ENCODE assay signal across 8 cellular contexts in the genomic region with DNA sequence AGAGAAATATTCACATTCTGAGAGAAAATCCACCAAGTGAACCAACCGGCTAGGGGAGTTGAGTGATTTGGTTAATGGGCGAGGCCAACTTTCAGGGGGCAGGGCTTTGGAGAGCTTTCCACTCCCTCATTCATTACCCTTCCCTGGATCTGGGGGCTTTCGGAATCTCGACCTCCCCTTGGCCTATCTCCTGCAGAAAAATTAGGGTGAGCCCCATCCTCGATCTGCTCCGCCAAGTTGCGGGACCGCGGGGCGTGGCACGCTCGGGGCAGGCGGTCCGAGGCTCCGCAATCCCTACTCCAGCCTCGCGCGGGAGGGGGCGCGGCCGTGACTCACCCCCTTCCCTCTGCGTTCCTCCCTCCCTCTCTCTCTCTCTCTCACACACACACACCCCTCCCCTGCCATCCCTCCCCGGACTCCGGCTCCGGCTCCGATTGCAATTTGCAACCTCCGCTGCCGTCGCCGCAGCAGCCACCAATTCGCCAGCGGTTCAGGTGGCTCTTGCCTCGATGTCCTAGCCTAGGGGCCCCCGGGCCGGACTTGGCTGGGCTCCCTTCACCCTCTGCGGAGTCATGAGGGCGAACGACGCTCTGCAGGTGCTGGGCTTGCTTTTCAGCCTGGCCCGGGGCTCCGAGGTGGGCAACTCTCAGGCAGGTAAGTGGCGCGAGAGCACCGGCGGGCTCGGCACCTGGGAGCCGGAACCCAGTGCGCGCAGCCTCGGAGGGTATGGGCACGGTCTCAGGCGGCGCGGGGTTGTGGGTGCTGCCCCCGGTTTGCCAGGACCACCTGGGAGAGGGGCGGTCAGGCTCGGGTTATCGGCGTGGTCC. TPM values are rescaled to one million over a fixed set of nuclear protein-coding genes. Genes with fewer than 3 reads are reported as not detected.
DNase-seq lines count a peak whose midpoint lies in the region; ATAC-seq, FAIRE-seq and TF ChIP-seq lines count a peak whose summit lies in the region.

TSS of gene ERBB3 (plus strand) at position 437 of the 827 bp plus-strand sequence. CDS start at position 573, 136 bp downstream.

- H3K4me1 ChIP-seq in HepG2 (ENCODE audit: insufficient read depth, low read length) = peaks cover 50% of the 10 kb centered on the region

- DNase-seq in NCI-H2196 (lab: John Stamatoyannopoulos, UW; ENCODE audit: unreplicated experiment) (peak; percentile 67), dedifferentiated amniotic fluid mesenchymal stem cell (ENCODE audit: extremely low spot score) (peak; percentile 68), HepG2 (ENCODE audit: low spot score) (peak; percentile 82)
- DNase-seq in activated CD4-positive, alpha-beta T cell treated with anti-CD3 and anti-CD28 coated beads, Interleukin-2, amount 50 U/mL, for 1 hour = peak; percentile 59
- DNase-seq in stimulated activated CD4-positive, alpha-beta T cell treated with anti-CD3 and anti-CD28 coated beads, Interleukin-2, amount 100 ng/mL, for 4 hours (ENCODE audit: low read depth) = peak; percentile 61

- POLR2A ChIA-PET in HepG2 (lab: Yijun Ruan, JAX) = interaction anchor here (0.8 to 10.2 kb wide), 37 partner anchors 8 to 1665 kb away, joined by 3 to 279 read pairs (median 7); partner anchors contain the start of genes ANKRD52, COQ10A, DNAJC14 and ESYT1

- no TSS peak for BruUV-seq in HepG2 (replicated peaks; lab: Mats Ljungman, UMichigan)

- peak in 1 of 2 experiments; percentile 82 for TF ChIP-seq POLR2A in HepG2 (IDR thresholded peaks at IDR 0.05; ENCODE audit: insufficient read depth in 1 of 2, low read depth in 2 of 2, low read length in 2 of 2)

- peak; percentile 71 for FAIRE-seq in HepG2 (lab: Jason Lieb, UNC)

- H3K27ac ChIP-seq in C4-2B = peak within 1 kb of the TSS; percentile 97
- peak within 1 kb of the TSS; percentile 99 for H3K27ac ChIP-seq in HepG2 (ENCODE audit: extremely low read length, insufficient read depth, low read length)

- peaks cover 36% of the 10 kb centered on the region for H3K79me2 ChIP-seq in HepG2 (ENCODE audit: insufficient read depth, low read length)

- H3K9ac ChIP-seq in HepG2 (ENCODE audit: insufficient read depth, low read depth, low read length) = peak within 1 kb of the TSS; percentile 96

- H3K4me2 ChIP-seq in HepG2 (ENCODE audit: low read depth, low read length) = peak within 1 kb of the TSS; percentile 98

- in situ Hi-C loops in HepG2 (cut with HindIII; ENCODE audit: extremely low pct_ligation_motif_present, low pct_unique_long_range_greater_than_20kb) = no loop called here

- peaks cover 8 to 20% of the 10 kb centered on the region in 2 experiments for H3K36me3 ChIP-seq in HepG2 (replicated peaks in 1 of 2; ENCODE audit: control insufficient read depth in 1 of 2, insufficient read depth in 2 of 2, low read length in 2 of 2)

- CTCF ChIA-PET in HepG2 (lab: Yijun Ruan, JAX; ENCODE audit: low intra/inter-chr PET ratio, low total read pairs) = interaction anchor here (0.9 to 1.5 kb wide), 4 partner anchors 25 to 109 kb away, joined by 3 to 10 read pairs (median 4); partner anchors contain the start of gene PA2G4

- TF ChIP-seq EP300 in HepG2 (IDR thresholded peaks at IDR 0.05; ENCODE audit: low read depth in 2 of 2, low read length in 2 of 2) (no peak), HepG2 (CRISPR knock-in tag; IDR thresholded peaks at IDR 0.05; ENCODE audit: borderline replicate concordance) (no peak)

- H3K27me3 ChIP-seq in HepG2 (ENCODE audit: control insufficient read depth in 1 of 2, insufficient read depth in 2 of 2, low read length in 2 of 2) = no peaks in the 10 kb centered on the region; a peak in 1 of 5 replicates

- under 1% methylated on average over 32 of the region's 59 CpGs for WGBS in HepG2 (ENCODE audit: low lambda C conversion rate)

- peak within 1 kb of the TSS; percentile 89 to 96 (median 91) for H3K4me3 ChIP-seq in HepG2 (replicated peaks in 1 of 3; ENCODE audit: insufficient read depth in 1 of 3, low read depth in 2 of 3, low read length in 3 of 3)

- TF ChIP-seq CTCF in C4-2B (conservative IDR thresholded peaks at IDR 0.05) (no peak), HepG2 (CRISPR knock-in tag; IDR thresholded peaks at IDR 0.05) (peak; percentile 35)

- peak; percentile 21 for ATAC-seq in GM21737 (IDR thresholded peaks at IDR 0.05; ENCODE audit: unreplicated experiment)
- peak; percentile 56 for ATAC-seq in HepG2
- no peak for ATAC-seq in GM18907 (IDR thresholded peaks at IDR 0.05; ENCODE audit: unreplicated experiment)

- 0 out of 2 replicates have a peak, but pooled peaks cover 3% of the 10 kb centered on the region for H4K20me1 ChIP-seq in HepG2 (ENCODE audit: insufficient read depth, low read length)

- H2AFZ ChIP-seq in HepG2 (ENCODE audit: low read length) = no peak within 1 kb of the TSS

- intact Hi-C loops in HepG2 (cut with micrococcal nuclease; ENCODE audit: unreplicated experiment) = loop anchor here (1.0 to 2.0 kb wide), 4 partner anchors 24 to 83 kb away; partner anchors contain the start of genes PA2G4, SUOX and ZC3H10

- no peaks in the 10 kb centered on the region for H3K9me3 ChIP-seq in HepG2 (ENCODE audit: low read length)

- TF ChIP-seq RAD21 in HepG2 (CRISPR knock-in tag; IDR thresholded peaks at IDR 0.05) = no peak; the same call in 1 of the 2 replicates

TF ChIP-seq in HepG2, 621 proteins besides CTCF, POLR2A, EP300 and RAD21 (continues in another document):
- TF ChIP-seq BRF2 (CRISPR knock-in tag; IDR thresholded peaks at IDR 0.05) = peak; percentile 74; the same call in 1 of the 2 replicates
- no peak for TF ChIP-seq BRCA1 (CRISPR knock-in tag; IDR thresholded peaks at IDR 0.05)
- TF ChIP-seq SOX6 (IDR thresholded peaks at IDR 0.05) = no peak
- TF ChIP-seq SOX6 (CRISPR knock-in tag; IDR thresholded peaks at IDR 0.05) = peak; percentile 33; the same call in 1 of the 2 replicates
- TF ChIP-seq NFKB2 (CRISPR knock-in tag; IDR thresholded peaks at IDR 0.05; ENCODE audit: borderline replicate concordance) = peak; percentile 29; the same call in 1 of the 2 replicates
- 0 out of 2 replicates have a peak, but pooled peaks have one; percentile 26 for TF ChIP-seq ZNF619 (CRISPR knock-in tag; IDR thresholded peaks at IDR 0.05)
- TF ChIP-seq KLF13 (CRISPR knock-in tag; IDR thresholded peaks at IDR 0.05) = no peak
- TF ChIP-seq ZSCAN25 (CRISPR knock-in tag; IDR thresholded peaks at IDR 0.05) = peak; percentile 98
- no peak for TF ChIP-seq AGO1 (IDR thresholded peaks at IDR 0.05; ENCODE audit: low read depth, low read length, poor library complexity, severe bottlenecking)
- no peak for TF ChIP-seq ZSCAN29 (CRISPR knock-in tag; conservative IDR thresholded peaks at IDR 0.05)
- TF ChIP-seq ZFAT (CRISPR knock-in tag; conservative IDR thresholded peaks at IDR 0.05) = no peak
- no peak for TF ChIP-seq RFX3 (CRISPR knock-in tag; IDR thresholded peaks at IDR 0.05)
- no peak for TF ChIP-seq ZSCAN9 (CRISPR knock-in tag; IDR thresholded peaks at IDR 0.05; ENCODE audit: borderline replicate concordance)
- no peak for TF ChIP-seq ZNF17 (CRISPR knock-in tag; IDR thresholded peaks at IDR 0.05)
- no peak for TF ChIP-seq ZNF207 (IDR thresholded peaks at IDR 0.05; ENCODE audit: borderline replicate concordance)
- no peak for TF ChIP-seq HINFP (CRISPR knock-in tag; IDR thresholded peaks at IDR 0.05; ENCODE audit: low read depth)
- TF ChIP-seq ZNF678 (CRISPR knock-in tag; IDR thresholded peaks at IDR 0.05) = 0 out of 2 replicates have a peak, but pooled peaks have one; percentile 14

RNA-seq across cellular contexts. Expression of gene ERBB3, which starts in this region (rescaled TPM):
- total RNA-seq in HepG2 (2016; rRNA removed; fragmentation: Illumina TruSeq; extraction: Trizol) = 55.2 and 93.6 TPM in 2 replicates
- 36.1 and 42.2 TPM in 2 replicates for total RNA-seq in HepG2 (2016; cell fraction: cytosol; rRNA removed; fragmentation: Illumina TruSeq; extraction: Trizol; ENCODE audit: low read depth)
- 46.7 and 98.5 TPM in 2 replicates for total RNA-seq in HepG2 (2016; cell fraction: insoluble cytoplasmic fraction; rRNA removed; fragmentation: Illumina TruSeq; extraction: Trizol)
- 46.8 and 48.3 TPM in 2 replicates for total RNA-seq in HepG2 (2016; cell fraction: membrane; rRNA removed; fragmentation: Illumina TruSeq; extraction: Trizol)
- total RNA-seq in HepG2 (2016; cell fraction: nucleus; rRNA removed; fragmentation: Illumina TruSeq; extraction: Trizol) = 117 and 127 TPM in 2 replicates
- 358 and 371 TPM in 2 replicates for polyA plus RNA-seq in HepG2 (2011; rRNA removed)
- polyA plus RNA-seq in HepG2 (2011; cell fraction: cytosol; rRNA removed) = 214 and 230 TPM in 2 replicates
- polyA plus RNA-seq in HepG2 (2011; cell fraction: nucleus; rRNA removed) = 367 and 383 TPM in 2 replicates
- 198 and 242 TPM in 2 replicates for polyA plus RNA-seq in HepG2 (2012)
- 24.3 and 27.5 TPM in 2 replicates for polyA plus RNA-seq in HepG2 (2016; cell fraction: cytosol; fragmentation: Illumina TruSeq; extraction: Trizol; ENCODE audit: low read depth)
- polyA plus RNA-seq in HepG2 (2016; cell fraction: insoluble cytoplasmic fraction; fragmentation: Illumina TruSeq; extraction: Trizol; ENCODE audit: low read depth) = 35.3 and 44.6 TPM in 2 replicates
- polyA plus RNA-seq in HepG2 (2016; cell fraction: membrane; fragmentation: Illumina TruSeq; extraction: Trizol; ENCODE audit: low read depth) = 26.3 and 32.3 TPM in 2 replicates
- 175 and 182 TPM in 2 replicates for polyA plus RNA-seq in HepG2 (2016; cell fraction: nucleus; fragmentation: Illumina TruSeq; extraction: Trizol; ENCODE audit: insufficient read depth, low read depth)
- polyA minus RNA-seq in HepG2 (2011; rRNA and poly(A)+ RNA removed; ENCODE audit: low replicate concordance) = 35.9 and 876 TPM in 2 replicates
- 280 and 283 TPM in 2 replicates for polyA minus RNA-seq in HepG2 (2011; cell fraction: cytosol; rRNA and poly(A)+ RNA removed)
- polyA minus RNA-seq in HepG2 (2011; cell fraction: nucleus; rRNA and poly(A)+ RNA removed) = 466 and 567 TPM in 2 replicates
